In genomic region chr1:155859234-155859829, GRCh38 we compare ENCODE assay signal across 1 cellular context.
TF ChIP-seq lines count a peak whose summit lies in the region.

Gene SYT11 (plus strand): TSS chr1:155859567. CDS start chr1:155859762, 195 bp downstream.

TF ChIP-seq in HepG2, 621 proteins besides CTCF, POLR2A, EP300 and RAD21 (continued from another document and continues in another):
- TF ChIP-seq PAXIP1 (CRISPR knock-in tag; conservative IDR thresholded peaks at IDR 0.05) = no peak
- no peak for TF ChIP-seq PRDM10 (CRISPR knock-in tag; IDR thresholded peaks at IDR 0.05; ENCODE audit: low read depth)
- no peak for TF ChIP-seq AFF4 (CRISPR knock-in tag; IDR thresholded peaks at IDR 0.05)
- peak; percentile 15 for TF ChIP-seq ZEB1 (IDR thresholded peaks at IDR 0.05; ENCODE audit: insufficient replicate concordance, low read depth)
- 0 out of 4 replicates have a peak, but pooled peaks of 1 of the 2 experiments have one; percentile 35 for TF ChIP-seq KLF16 (CRISPR knock-in tag; IDR thresholded peaks at IDR 0.05)
- peak; percentile 62; the same call in 1 of the 2 replicates for TF ChIP-seq ERF (CRISPR knock-in tag; IDR thresholded peaks at IDR 0.05)
- TF ChIP-seq ZFX (CRISPR knock-in tag; IDR thresholded peaks at IDR 0.05; ENCODE audit: low read depth) = no peak
- TF ChIP-seq ZNF737 (CRISPR knock-in tag; IDR thresholded peaks at IDR 0.05; ENCODE audit: borderline replicate concordance) = no peak
- no peak for TF ChIP-seq NFKBIZ (CRISPR knock-in tag; IDR thresholded peaks at IDR 0.05)
- TF ChIP-seq ZNF678 (CRISPR knock-in tag; IDR thresholded peaks at IDR 0.05) = no peak
- no peak for TF ChIP-seq PTBP1 (IDR thresholded peaks at IDR 0.05; ENCODE audit: low read depth, low read length, poor library complexity, severe bottlenecking)
- no peak for TF ChIP-seq HHEX (CRISPR knock-in tag; IDR thresholded peaks at IDR 0.05)
- no peak for TF ChIP-seq TCF7 (IDR thresholded peaks at IDR 0.05; ENCODE audit: low read depth)
- TF ChIP-seq SRF (IDR thresholded peaks at IDR 0.05; ENCODE audit: low read depth, low read length) = no peak
- 0 out of 2 replicates have a peak, but pooled peaks have one; percentile 6 for TF ChIP-seq ARID3A (IDR thresholded peaks at IDR 0.05; ENCODE audit: low read depth, low read length)
- peak; percentile 47; the same call in 1 of the 2 replicates for TF ChIP-seq GABPA (IDR thresholded peaks at IDR 0.05; ENCODE audit: low read depth, low read length)
- TF ChIP-seq GABPA (CRISPR knock-in tag; IDR thresholded peaks at IDR 0.05; ENCODE audit: low read depth) = peak; percentile 88
- no peak for TF ChIP-seq TARDBP (CRISPR knock-in tag; IDR thresholded peaks at IDR 0.05)
- peak; percentile 49; the same call in 1 of the 2 replicates for TF ChIP-seq TOE1 (CRISPR knock-in tag; IDR thresholded peaks at IDR 0.05)
- TF ChIP-seq AHR (CRISPR knock-in tag; IDR thresholded peaks at IDR 0.05) = no peak
- 0 out of 2 replicates have a peak, but pooled peaks have one; percentile 32 for TF ChIP-seq SOX5 (CRISPR knock-in tag; IDR thresholded peaks at IDR 0.05; ENCODE audit: borderline replicate concordance)
- no peak for TF ChIP-seq ZNF256 (CRISPR knock-in tag; conservative IDR thresholded peaks at IDR 0.05)
- no peak for TF ChIP-seq ZFP90 (CRISPR knock-in tag; IDR thresholded peaks at IDR 0.05; ENCODE audit: borderline replicate concordance)
- TF ChIP-seq PATZ1 (CRISPR knock-in tag; IDR thresholded peaks at IDR 0.05) = no peak
- 0 out of 2 replicates have a peak, but pooled peaks have one; percentile 33 for TF ChIP-seq ZNF503 (CRISPR knock-in tag; IDR thresholded peaks at IDR 0.05)
- TF ChIP-seq GABPB1 (CRISPR knock-in tag; IDR thresholded peaks at IDR 0.05) = peak; percentile 64
- peak; percentile 64 for TF ChIP-seq RCOR2 (CRISPR knock-in tag; IDR thresholded peaks at IDR 0.05)
- peak; percentile 49 for TF ChIP-seq POLR2AphosphoS5 (IDR thresholded peaks at IDR 0.05; ENCODE audit: low read depth, low read length)
- no peak for TF ChIP-seq ZBTB4 (CRISPR knock-in tag; IDR thresholded peaks at IDR 0.05; ENCODE audit: borderline replicate concordance)
- peak; percentile 60; the same call in 1 of the 2 replicates for TF ChIP-seq THAP11 (CRISPR knock-in tag; IDR thresholded peaks at IDR 0.05)
- TF ChIP-seq MED1 (CRISPR knock-in tag; IDR thresholded peaks at IDR 0.05) = no peak
- no peak for TF ChIP-seq RARA (CRISPR knock-in tag; IDR thresholded peaks at IDR 0.05)
- peak; percentile 14; the same call in 1 of the 2 replicates for TF ChIP-seq HCFC1 (IDR thresholded peaks at IDR 0.05; ENCODE audit: low read depth, low read length)
- TF ChIP-seq ZNF639 (CRISPR knock-in tag; conservative IDR thresholded peaks at IDR 0.05) = no peak
